In genomic region chr21:38267991-38268858, GRCh38 we compare ENCODE assay signal across 10 cellular contexts. TPM values are rescaled to one million over a fixed set of nuclear protein-coding genes. Genes with fewer than 3 reads are reported as not detected.
A peak's percentile ranks its signal among the peaks of the same experiment; 100 is the strongest.
DNase-seq lines count a peak whose midpoint lies in the region; ATAC-seq and TF ChIP-seq lines count a peak whose summit lies in the region.
"Had no signal": no experiment of that assay in that cellular context is flagged by ENCODE, and none has a peak within 500 bp of the region (broad histone marks: within the 10 kb centered on the region; RNA-seq: fewer than 3 reads in every experiment).

No MANE protein-coding gene starts in this region.

- H3K79me1 ChIP-seq in H9 (ENCODE audit: insufficient read depth, low read depth, low read length, poor library complexity, severe bottlenecking), result no peaks in the 10 kb centered on the region

- H3K9me3 Mint-ChIP-seq in activated naive CD4-positive, alpha-beta T cell treated with anti-CD3 and anti-CD28 coated beads, Interleukin-2, amount 50 U/mL, for 24 hours, result peaks cover 8% of the 10 kb centered on the region
- H3K9me3 Mint-ChIP-seq in activated naive CD4-positive, alpha-beta T cell treated with anti-CD3 and anti-CD28 coated beads, Interleukin-2, amount 10 ng/mL, durations not matched to agents 7 days and 5 days, result no peaks in the 10 kb centered on the region
- no peaks in the 10 kb centered on the region; a peak in 1 of 5 replicates for H3K9me3 Mint-ChIP-seq in H9

- H3K4me1 Mint-ChIP-seq in activated naive CD4-positive, alpha-beta T cell treated with anti-CD3 and anti-CD28 coated beads, Interleukin-2, amount 50 U/mL, for 24 hours, result peaks cover 40% of the 10 kb centered on the region
- H3K4me1 Mint-ChIP-seq in activated naive CD4-positive, alpha-beta T cell treated with anti-CD3 and anti-CD28 coated beads, Interleukin-2, amount 10 ng/mL, durations not matched to agents 7 days and 5 days, result peaks cover 8% of the 10 kb centered on the region
- peaks cover 15 to 16% of the 10 kb centered on the region in 2 experiments for H3K4me1 Mint-ChIP-seq in H9

- CTCF ChIA-PET in activated naive CD4-positive, alpha-beta T cell treated with anti-CD3 and anti-CD28 coated beads, Interleukin-2, amount 10 ng/mL, durations not matched to agents 7 days and 5 days (lab: Charles Lee), result interaction anchor here (1.5 kb wide), 1 partner anchor 98 kb away, joined by 3 read pairs; no protein-coding TSS in a partner anchor

- WGBS in hepatocyte (ENCODE audit: low lambda C conversion rate, missing lambda C conversion rate), result 51% methylated on average over 5 of the region's 5 CpGs
- WGBS in H9 (ENCODE audit: extremely low coverage, insufficient read length, low lambda C conversion rate), result no CpG with 5 or more reads among the region's 5 CpGs

- no peaks in the 10 kb centered on the region for H3K27me3 Mint-ChIP-seq in activated naive CD4-positive, alpha-beta T cell treated with anti-CD3 and anti-CD28 coated beads, Interleukin-2, amount 50 U/mL, for 24 hours
- H3K27me3 Mint-ChIP-seq in activated naive CD4-positive, alpha-beta T cell treated with anti-CD3 and anti-CD28 coated beads, Interleukin-2, amount 10 ng/mL, durations not matched to agents 7 days and 5 days, result peaks cover 10% of the 10 kb centered on the region
- H3K27me3 Mint-ChIP-seq in H9 (ENCODE audit: low read depth), result no peaks in the 10 kb centered on the region; the same call in 1 of the 2 replicates

- H2BK15ac ChIP-seq in H9 (ENCODE audit: low read depth, low read length), result no peak overlapping the region

- H2BK20ac ChIP-seq in H9 (ENCODE audit: low read depth, low read length, poor library complexity, severe bottlenecking), result no peak overlapping the region

- no peak overlapping the region for H3K9ac ChIP-seq in H9 (ENCODE audit: extremely low read depth, insufficient read length, low read length)

- no peak overlapping the region for H2BK5ac ChIP-seq in H9 (ENCODE audit: insufficient read length, low read length)

- H3K36me3 ChIP-seq in hepatocyte (replicated peaks; ENCODE audit: insufficient read depth, low read depth), result no peaks in the 10 kb centered on the region
- no peaks in the 10 kb centered on the region for H3K36me3 ChIP-seq in vagina
- H3K36me3 ChIP-seq: thoracic aorta had no signal

- H3K18ac ChIP-seq in H9 (ENCODE audit: insufficient read length, low read depth, low read length), result no peak overlapping the region

- H4K8ac ChIP-seq in H9 (replicated peaks; ENCODE audit: insufficient read length, low read depth, low read length), result no peak overlapping the region

- H2BK12ac ChIP-seq in H9 (ENCODE audit: insufficient read length, low read depth, low read length), result no peak overlapping the region

- H3T11ph ChIP-seq in H9 (ENCODE audit: low read length), result no peak overlapping the region

- H3K4me3 Mint-ChIP-seq in activated naive CD4-positive, alpha-beta T cell treated with anti-CD3 and anti-CD28 coated beads, Interleukin-2, amount 50 U/mL, for 24 hours, result no peak overlapping the region
- no peak overlapping the region for H3K4me3 Mint-ChIP-seq in activated naive CD4-positive, alpha-beta T cell treated with anti-CD3 and anti-CD28 coated beads, Interleukin-2, amount 10 ng/mL, durations not matched to agents 7 days and 5 days
- no peak overlapping the region for H3K4me3 Mint-ChIP-seq in H9

- TF ChIP-seq POLR2A in vagina (IDR thresholded peaks at IDR 0.05), result no peak

- H3K27ac Mint-ChIP-seq in activated naive CD4-positive, alpha-beta T cell treated with anti-CD3 and anti-CD28 coated beads, Interleukin-2, amount 50 U/mL, for 24 hours, result peak overlapping the region; percentile 76
- no peak overlapping the region for H3K27ac Mint-ChIP-seq in activated naive CD4-positive, alpha-beta T cell treated with anti-CD3 and anti-CD28 coated beads, Interleukin-2, amount 10 ng/mL, durations not matched to agents 7 days and 5 days
- no peak overlapping the region; a peak in 1 of 7 replicates for H3K27ac Mint-ChIP-seq in H9

- intact Hi-C loops in vagina (cut with DNase I), result no loop called here

- H3K14ac ChIP-seq in H9 (ENCODE audit: insufficient read depth, low read length), result no peak overlapping the region

- H3K9me2 ChIP-seq in hepatocyte (replicated peaks; ENCODE audit: insufficient read depth), result no peaks in the 10 kb centered on the region

- H2AFZ ChIP-seq in hepatocyte (peak overlapping the region; percentile 24), H9 (ENCODE audit: low read length) (no peak overlapping the region)

- DNase-seq in activated naive CD4-positive, alpha-beta T cell treated with anti-CD3 and anti-CD28 coated beads, Interleukin-2, amount 10 ng/mL, durations not matched to agents 7 days and 5 days, result no peak
- DNase-seq in hepatocyte (ENCODE audit: low spot score), result peak; percentile 38
- no peak for DNase-seq in vagina (ENCODE audit: extremely low spot score in 2 of 2)
- DNase-seq in DMS 273 treated with DMSO at 0.1 percent for 48 hours (lab: John Stamatoyannopoulos, UW), result no peak
- no peak for DNase-seq in H9
- no peak for DNase-seq in NCI-H2029 (lab: John Stamatoyannopoulos, UW)
- DNase-seq: stimulated activated CD4-positive, alpha-beta T cell treated with anti-CD3 and anti-CD28 coated beads, Interleukin-4, amount 100 ng/mL, for 24 hours had no signal

- no peak overlapping the region for H3K4me3 ChIP-seq in hepatocyte
- H3K4me3 ChIP-seq in vagina, result no peak overlapping the region
- H3K4me3 ChIP-seq: thoracic aorta had no signal

- H4K20me1 ChIP-seq in hepatocyte (ENCODE audit: insufficient read depth, poor library complexity, severe bottlenecking) (no peaks in the 10 kb centered on the region), H9 (ENCODE audit: control insufficient read depth, insufficient read depth, insufficient read length) (no peaks in the 10 kb centered on the region)

- TF ChIP-seq CTCF in hepatocyte (IDR thresholded peaks at IDR 0.05; ENCODE audit: poor library complexity), result no peak
- no peak for TF ChIP-seq CTCF in vagina (IDR thresholded peaks at IDR 0.05)
- no peak for TF ChIP-seq CTCF in H9 (conservative IDR thresholded peaks at IDR 0.05)

- H3K27ac ChIP-seq in hepatocyte, result peak overlapping the region; percentile 76
- peak overlapping the region; percentile 48 for H3K27ac ChIP-seq in vagina
- no peak overlapping the region for H3K27ac ChIP-seq in H9 (ENCODE audit: insufficient read length, low read depth, low read length)

- no peak overlapping the region for H2AK5ac ChIP-seq in H9 (ENCODE audit: insufficient read length, low read length)

- no peak overlapping the region for H4K91ac ChIP-seq in H9 (ENCODE audit: insufficient read length, low read depth, low read length)

- H3K79me2 ChIP-seq in hepatocyte (no peaks in the 10 kb centered on the region), H9 (ENCODE audit: insufficient read depth, low read length) (no peaks in the 10 kb centered on the region)

- no peaks in the 10 kb centered on the region for H3K23me2 ChIP-seq in H9 (ENCODE audit: insufficient read length, low read depth, low read length, poor library complexity, severe bottlenecking)

- H3K36me3 Mint-ChIP-seq in activated naive CD4-positive, alpha-beta T cell treated with anti-CD3 and anti-CD28 coated beads, Interleukin-2, amount 50 U/mL, for 24 hours, result no peaks in the 10 kb centered on the region
- H3K36me3 Mint-ChIP-seq in activated naive CD4-positive, alpha-beta T cell treated with anti-CD3 and anti-CD28 coated beads, Interleukin-2, amount 10 ng/mL, durations not matched to agents 7 days and 5 days, result no peaks in the 10 kb centered on the region
- no peaks in the 10 kb centered on the region; a peak in 1 of 7 replicates for H3K36me3 Mint-ChIP-seq in H9 (ENCODE audit: insufficient read depth in 1 of 3, low read depth in 3 of 3)

- H3K4ac ChIP-seq in H9 (ENCODE audit: low read depth, low read length), result no peak overlapping the region

- no peak overlapping the region for H4K5ac ChIP-seq in H9 (ENCODE audit: insufficient read length, low read depth, low read length)

- H3K9me3 ChIP-seq in hepatocyte (ENCODE audit: low read depth) (no peaks in the 10 kb centered on the region), vagina (no peaks in the 10 kb centered on the region), H9 (ENCODE audit: control insufficient read depth, low read depth, low read length) (no peaks in the 10 kb centered on the region)
- H3K9me3 ChIP-seq: thoracic aorta had no signal

- no peak overlapping the region for H3K23ac ChIP-seq in H9 (ENCODE audit: insufficient read length, low read depth, low read length)

- H3K27me3 ChIP-seq in hepatocyte (no peaks in the 10 kb centered on the region), vagina (no peaks in the 10 kb centered on the region), H9 (ENCODE audit: insufficient read depth, low read length) (no peaks in the 10 kb centered on the region)

- H2BK120ac ChIP-seq in H9 (ENCODE audit: low read depth, low read length, poor library complexity, severe bottlenecking), result no peak overlapping the region

- H3K4me1 ChIP-seq in hepatocyte (ENCODE audit: insufficient read depth), result peaks cover 38% of the 10 kb centered on the region
- peaks cover 53% of the 10 kb centered on the region for H3K4me1 ChIP-seq in vagina
- no peaks in the 10 kb centered on the region for H3K4me1 ChIP-seq in H9 (ENCODE audit: insufficient read depth, low read length)

- H3K4me2 ChIP-seq in hepatocyte, result peak overlapping the region; percentile 48
- no peak overlapping the region for H3K4me2 ChIP-seq in H9 (ENCODE audit: insufficient read depth, insufficient read length, low read length)

- peak; percentile 71 for ATAC-seq in SK-N-SH treated with all-trans-retinoic acid at 6 μM for 48 hours

- H3K56ac ChIP-seq in H9 (ENCODE audit: insufficient read length, low read depth, low read length), result no peak overlapping the region

TF ChIP-seq in SK-N-SH treated with all-trans-retinoic acid at 6 μM for 48 hours, 23 proteins besides CTCF, POLR2A, EP300 and RAD21 (continues in another document):
- TF ChIP-seq, protein P1, sequence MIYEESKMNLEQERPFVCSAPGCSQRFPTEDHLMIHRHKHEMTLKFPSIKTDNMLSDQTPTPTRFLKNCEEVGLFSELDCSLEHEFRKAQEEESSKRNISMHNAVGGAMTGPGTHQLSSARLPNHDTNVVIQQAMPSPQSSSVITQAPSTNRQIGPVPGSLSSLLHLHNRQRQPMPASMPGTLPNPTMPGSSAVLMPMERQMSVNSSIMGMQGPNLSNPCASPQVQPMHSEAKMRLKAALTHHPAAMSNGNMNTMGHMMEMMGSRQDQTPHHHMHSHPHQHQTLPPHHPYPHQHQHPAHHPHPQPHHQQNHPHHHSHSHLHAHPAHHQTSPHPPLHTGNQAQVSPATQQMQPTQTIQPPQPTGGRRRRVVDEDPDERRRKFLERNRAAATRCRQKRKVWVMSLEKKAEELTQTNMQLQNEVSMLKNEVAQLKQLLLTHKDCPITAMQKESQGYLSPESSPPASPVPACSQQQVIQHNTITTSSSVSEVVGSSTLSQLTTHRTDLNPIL (CRISPR knock-in tag; IDR thresholded peaks at IDR 0.05; ENCODE audit: low read depth), result no peak

RNA-seq across cellular contexts. Expression of gene KCNJ15, which starts 11.4 kb away (rescaled TPM):
- 0.40 and 0.43 TPM in 2 replicates for total RNA-seq in hepatocyte
- 0.27 and 0.88 TPM in 2 replicates for polyA plus RNA-seq in hepatocyte
- 12.3 TPM for total RNA-seq in vagina
- total RNA-seq in H9 (2021), result not detected in 2 replicates
